Comparison of ENCODE assay signal across 10 cellular contexts in genomic region chr6:28010526-28010925, GRCh38. TPM values are rescaled to one million over a fixed set of nuclear protein-coding genes. Genes with fewer than 3 reads are reported as not detected.
"Had no signal": no experiment of that assay in that cellular context is flagged by ENCODE, and none has a peak within 500 bp of the region (broad histone marks: within the 10 kb centered on the region; RNA-seq: fewer than 3 reads in every experiment).

No MANE protein-coding gene starts in this region.

- H3K36me3 ChIP-seq: HAP-1 had no signal

- H3K9ac ChIP-seq: GM23248 had no signal

- H2AFZ ChIP-seq: GM23248 had no signal

- ATAC-seq: HCT116, HepG2 had no signal

- H3K9me3 ChIP-seq: HAP-1 had no signal

- H3K27ac ChIP-seq: GM23248, HL-60 had no signal

- DNase-seq: GM23248, GOT3, H7 had no signal

- H3K4me3 ChIP-seq: GM23248, HAP-1 had no signal

- FAIRE-seq: HepG2 had no signal

- H3K4me1 ChIP-seq: HAP-1 had no signal

RNA-seq across cellular contexts. Expression of gene OR2B6, which starts 53.5 kb away (rescaled TPM):
- total RNA-seq: GM23248, H4, H7, HepG2, HT1080 had no signal
- polyA plus RNA-seq: GM23248, IgD-negative memory B cell had no signal
